ENCODE assay signal across 11 cellular contexts in genomic region chr13:100234524-100235136, GRCh38.
A peak's percentile ranks its signal among the peaks of the same experiment; 100 is the strongest.
DNase-seq lines count a peak whose midpoint lies in the region; ATAC-seq and TF ChIP-seq lines count a peak whose summit lies in the region.
"Had no signal": no experiment of that assay in that cellular context is flagged by ENCODE, and none has a peak within 500 bp of the region (broad histone marks: within the 10 kb centered on the region; RNA-seq: fewer than 3 reads in every experiment).

No MANE protein-coding gene starts in this region.

- POLR2A ChIA-PET in SK-N-SH (lab: Yijun Ruan, JAX), result no interaction called here

- H3K27me3 ChIP-seq in SK-N-SH (ENCODE audit: insufficient read depth), result no peaks in the 10 kb centered on the region
- no peaks in the 10 kb centered on the region for H3K27me3 ChIP-seq in adipocyte (replicated peaks; ENCODE audit: control insufficient read depth, insufficient read depth, low read length)
- H3K27me3 ChIP-seq: right atrium auricular region had no signal

- no peak for TF ChIP-seq CTCF in SK-N-SH (IDR thresholded peaks at IDR 0.05)

- peaks cover 0 to 8% of the 10 kb centered on the region in 2 experiments; a peak in 2 of 4 replicates for H3K4me1 ChIP-seq in SK-N-SH (ENCODE audit: control insufficient read depth in 1 of 2, insufficient read depth in 2 of 2, low read depth in 1 of 2, low read length in 1 of 2)
- H3K4me1 ChIP-seq in adipocyte (ENCODE audit: control insufficient read depth, insufficient read depth, low read length), result peaks cover 16% of the 10 kb centered on the region

- H3K9ac ChIP-seq in SK-N-SH (no peak overlapping the region), adipocyte (ENCODE audit: low read length) (peak overlapping the region; percentile 3)

- H3F3A ChIP-seq in SK-N-SH (replicated peaks; ENCODE audit: insufficient read depth), result peaks cover 3% of the 10 kb centered on the region

- no peak overlapping the region for H3K4me2 ChIP-seq in SK-N-SH

- ATAC-seq in SK-N-SH treated with all-trans-retinoic acid at 6 μM for 48 hours (peak; percentile 16; the same call in 1 of the 3 replicates), HG03469 (IDR thresholded peaks at IDR 0.05; ENCODE audit: unreplicated experiment) (no peak)

- no peak overlapping the region for H3K4me3 ChIP-seq in SK-N-SH (ENCODE audit: low read depth in 2 of 2, low read length in 1 of 2)
- peak overlapping the region; percentile 55 for H3K4me3 ChIP-seq in adipocyte (ENCODE audit: low read length)
- H3K4me3 ChIP-seq: right atrium auricular region had no signal

- CTCF ChIA-PET in SK-N-SH (lab: Yijun Ruan, JAX), result interaction anchor here (0.7 to 6.7 kb wide), 17 partner anchors 11 to 1062 kb away, joined by 3 to 63 read pairs (median 5); no protein-coding TSS in a partner anchor

- no peaks in the 10 kb centered on the region for H4K20me1 ChIP-seq in SK-N-SH (ENCODE audit: insufficient read depth)

- H3K9me2 ChIP-seq in SK-N-SH, result no peaks in the 10 kb centered on the region

- DNase-seq in SK-N-SH (no peak), adipocyte (ENCODE audit: low read depth) (no peak), iris pigment epithelial cell (ENCODE audit: low read depth) (peak; percentile 45), middle frontal gyrus (ENCODE audit: extremely low spot score, low spot score) (no peak), amniotic stem cell (lab: John Stamatoyannopoulos, UW) (no peak), NCI-H82 (lab: John Stamatoyannopoulos, UW) (no peak)
- DNase-seq: activated naive CD4-positive, alpha-beta T cell treated with anti-CD3 and anti-CD28 coated beads, Interleukin-2, amount 10 ng/mL, durations not matched to agents 7 days and 5 days; glutamatergic neuron had no signal

- no peak overlapping the region for H3K27ac ChIP-seq in SK-N-SH (ENCODE audit: low read depth in 2 of 2, low read length in 1 of 2)
- H3K27ac ChIP-seq: right atrium auricular region had no signal

- WGBS in SK-N-SH (ENCODE audit: low lambda C conversion rate), result 72% methylated on average over 4 of the region's 4 CpGs

- TF ChIP-seq RAD21 in SK-N-SH (IDR thresholded peaks at IDR 0.05; ENCODE audit: low read length), result no peak

- H3K9me3 ChIP-seq in SK-N-SH (no peaks in the 10 kb centered on the region), adipocyte (ENCODE audit: control insufficient read depth, low read length) (peaks cover 2% of the 10 kb centered on the region)
- H3K9me3 ChIP-seq: right atrium auricular region had no signal

- H3K79me2 ChIP-seq in SK-N-SH (ENCODE audit: insufficient read depth), result no peaks in the 10 kb centered on the region

- H2AFZ ChIP-seq in SK-N-SH (ENCODE audit: low read depth), result no peak overlapping the region

- no peak for TF ChIP-seq EP300 in SK-N-SH (IDR thresholded peaks at IDR 0.05; ENCODE audit: borderline replicate concordance in 1 of 2, low read depth in 1 of 2, low read length in 1 of 2)

- H3K36me3 ChIP-seq in SK-N-SH (replicated peaks in 1 of 2; ENCODE audit: control insufficient read depth in 1 of 2, insufficient read depth in 2 of 2, low read length in 1 of 2), result peaks cover 2 to 7% of the 10 kb centered on the region in 2 experiments
- peaks cover 3% of the 10 kb centered on the region for H3K36me3 ChIP-seq in adipocyte (ENCODE audit: control insufficient read depth, insufficient read depth, low read length, severe bottlenecking)
- H3K36me3 ChIP-seq: right atrium auricular region had no signal

TF ChIP-seq in SK-N-SH treated with all-trans-retinoic acid at 6 μM for 48 hours, 23 proteins besides CTCF, POLR2A, EP300 and RAD21 (continues in another document):
- TF ChIP-seq BACH2 (CRISPR knock-in tag; IDR thresholded peaks at IDR 0.05; ENCODE audit: borderline replicate concordance) (no peak), CSDC2 (CRISPR knock-in tag; IDR thresholded peaks at IDR 0.05) (no peak), CSRNP3 (CRISPR knock-in tag; IDR thresholded peaks at IDR 0.05) (no peak), ARNTL (CRISPR knock-in tag; IDR thresholded peaks at IDR 0.05; ENCODE audit: borderline replicate concordance, low read depth) (no peak), GLIS3 (CRISPR knock-in tag; IDR thresholded peaks at IDR 0.05) (no peak), ZNF8 (CRISPR knock-in tag; IDR thresholded peaks at IDR 0.05) (no peak), PATZ1 (CRISPR knock-in tag; IDR thresholded peaks at IDR 0.05; ENCODE audit: borderline replicate concordance) (no peak), PPARA (CRISPR knock-in tag; IDR thresholded peaks at IDR 0.05; ENCODE audit: borderline replicate concordance) (no peak), ZFP3 (CRISPR knock-in tag; IDR thresholded peaks at IDR 0.05) (no peak), TOX (CRISPR knock-in tag; IDR thresholded peaks at IDR 0.05; ENCODE audit: borderline replicate concordance) (no peak), RARB (CRISPR knock-in tag; IDR thresholded peaks at IDR 0.05) (no peak)

TF ChIP-seq in SK-N-SH, 30 proteins besides CTCF, POLR2A, EP300 and RAD21:
- no peak for TF ChIP-seq MEF2A (IDR thresholded peaks at IDR 0.05; ENCODE audit: borderline replicate concordance, low read depth)
- no peak for TF ChIP-seq IRF3 (IDR thresholded peaks at IDR 0.05; ENCODE audit: low read depth, low read length)
- no peak for TF ChIP-seq RXRA (IDR thresholded peaks at IDR 0.05; ENCODE audit: borderline replicate concordance, low read depth)
- no peak for TF ChIP-seq MAX (IDR thresholded peaks at IDR 0.05; ENCODE audit: low read depth)
- no peak for TF ChIP-seq SIN3A (IDR thresholded peaks at IDR 0.05; ENCODE audit: borderline replicate concordance, low read depth, low read length)
- TF ChIP-seq TCF12 (IDR thresholded peaks at IDR 0.05), result no peak
- TF ChIP-seq TAF1 (IDR thresholded peaks at IDR 0.05; ENCODE audit: borderline replicate concordance, low read depth, low read length), result no peak
- no peak for TF ChIP-seq TEAD4 (IDR thresholded peaks at IDR 0.05; ENCODE audit: borderline replicate concordance, insufficient read depth)
- TF ChIP-seq CHD2 (IDR thresholded peaks at IDR 0.05; ENCODE audit: low read length, partially characterized antibody), result no peak
- no peak for TF ChIP-seq EZH2phosphoT487 (IDR thresholded peaks at IDR 0.05; ENCODE audit: borderline replicate concordance, low read depth)
- TF ChIP-seq USF1 (IDR thresholded peaks at IDR 0.05; ENCODE audit: borderline replicate concordance, low read depth), result no peak
- TF ChIP-seq REST (IDR thresholded peaks at IDR 0.05; ENCODE audit: low read depth, low read length), result no peak
- no peak for TF ChIP-seq NRF1 (IDR thresholded peaks at IDR 0.05; ENCODE audit: low read depth, low read length)
- no peak for TF ChIP-seq NFIC (IDR thresholded peaks at IDR 0.05; ENCODE audit: borderline replicate concordance)
- TF ChIP-seq GATA2 (CRISPR knock-in tag; IDR thresholded peaks at IDR 0.05), result no peak
- TF ChIP-seq MXI1 (IDR thresholded peaks at IDR 0.05; ENCODE audit: low read depth, low read length), result no peak
- TF ChIP-seq GABPA (IDR thresholded peaks at IDR 0.05; ENCODE audit: low read depth), result no peak
